9 cellular contexts compared by ENCODE assay signal in genomic region chr17:68085751-68086445, GRCh38. TPM values are rescaled to one million over a fixed set of nuclear protein-coding genes. Genes with fewer than 3 reads are reported as not detected.
DNase-seq lines count a peak whose midpoint lies in the region; ATAC-seq and TF ChIP-seq lines count a peak whose summit lies in the region.
"Had no signal": no experiment of that assay in that cellular context is flagged by ENCODE, and none has a peak within 500 bp of the region (broad histone marks: within the 10 kb centered on the region; RNA-seq: fewer than 3 reads in every experiment).

No MANE protein-coding gene starts in this region.

- H3K36me3 Mint-ChIP-seq in activated T-cell treated with anti-CD3 and anti-CD28 coated beads, Interleukin-2, amount 50 U/mL, for 4 hours (ENCODE audit: insufficient read depth): no peaks in the 10 kb centered on the region
- peaks cover 0 to 3% of the 10 kb centered on the region in 2 donors for H3K36me3 Mint-ChIP-seq in stimulated activated naive B cell treated with anti-CD40 and anti-IgM and Interleukin-4, amounts not matched to agents 10 μg/mL and 1 μg/mL and 100 μg/mL, for 72 hours

- peaks cover 41% of the 10 kb centered on the region for H3K4me1 Mint-ChIP-seq in activated T-cell treated with anti-CD3 and anti-CD28 coated beads, Interleukin-2, amount 50 U/mL, for 4 hours (ENCODE audit: low read depth)
- peaks cover 24 to 39% of the 10 kb centered on the region in 2 donors for H3K4me1 Mint-ChIP-seq in stimulated activated naive B cell treated with anti-CD40 and anti-IgM and Interleukin-4, amounts not matched to agents 10 μg/mL and 1 μg/mL and 100 μg/mL, for 72 hours

- H3K4me3 ChIP-seq in OCI-LY3 (ENCODE audit: low read length): no peak overlapping the region

- TF ChIP-seq CTCF in OCI-LY3 (IDR thresholded peaks at IDR 0.05; ENCODE audit: low read depth, low read length): no peak

- DNase-seq in activated T-cell treated with anti-CD3 and anti-CD28 coated beads, Interleukin-2, amount 50 U/mL, for 4 hours: no peak
- no peak for DNase-seq in activated T-cell treated with anti-CD3 and anti-CD28 coated beads, Interleukin-2, amount 50 U/mL, for 1 hour
- DNase-seq in stimulated activated naive B cell treated with anti-CD40 and anti-IgM and Interleukin-4, amounts not matched to agents 10 μg/mL and 1 μg/mL and 100 μg/mL, for 72 hours: no peak
- no peak for DNase-seq in GOT3 (lab: John Stamatoyannopoulos, UW)
- no peak for DNase-seq in HEK293T (ENCODE audit: extremely low spot score)
- DNase-seq: NCI-H774 had no signal

- no peaks in the 10 kb centered on the region for H3K27me3 ChIP-seq in OCI-LY3 (ENCODE audit: low read depth, low read length)

- peak overlapping the region; percentile 7 for H3K27ac Mint-ChIP-seq in stimulated activated naive B cell treated with anti-CD40 and anti-IgM and Interleukin-4, amounts not matched to agents 10 μg/mL and 1 μg/mL and 100 μg/mL, for 72 hours

- H3K4me1 ChIP-seq in OCI-LY3 (ENCODE audit: low read length): peaks cover 14% of the 10 kb centered on the region

- peak overlapping the region; percentile 77; the same call in 1 of the 2 replicates for H2AFZ ChIP-seq in OCI-LY3 (ENCODE audit: low read depth, low read length)

- H3K79me2 ChIP-seq in OCI-LY3 (ENCODE audit: low read length): no peaks in the 10 kb centered on the region

- peak; percentile 19 to 29 for ATAC-seq in activated T-cell treated with anti-CD3 and anti-CD28 coated beads, Interleukin-2, amount 50 U/mL, for 4 hours
- peak; percentile 14 for ATAC-seq in esophagus mucosa
- ATAC-seq in stimulated activated naive B cell treated with anti-CD40 and anti-IgM and Interleukin-4, amounts not matched to agents 10 μg/mL and 1 μg/mL and 100 μg/mL, for 72 hours (replicated peaks): peak; percentile 72
- ATAC-seq in HG03521 (IDR thresholded peaks at IDR 0.05; ENCODE audit: unreplicated experiment): no peak

- CTCF ChIA-PET in HEK293T (lab: Yijun Ruan, JAX): no interaction called here

- no peaks in the 10 kb centered on the region for H3K9me3 Mint-ChIP-seq in activated T-cell treated with anti-CD3 and anti-CD28 coated beads, Interleukin-2, amount 50 U/mL, for 4 hours
- peaks cover 0 to 9% of the 10 kb centered on the region in 2 donors for H3K9me3 Mint-ChIP-seq in stimulated activated naive B cell treated with anti-CD40 and anti-IgM and Interleukin-4, amounts not matched to agents 10 μg/mL and 1 μg/mL and 100 μg/mL, for 72 hours

- peak overlapping the region; percentile 74 for H3K4me3 Mint-ChIP-seq in activated T-cell treated with anti-CD3 and anti-CD28 coated beads, Interleukin-2, amount 50 U/mL, for 4 hours
- H3K4me3 Mint-ChIP-seq in stimulated activated naive B cell treated with anti-CD40 and anti-IgM and Interleukin-4, amounts not matched to agents 10 μg/mL and 1 μg/mL and 100 μg/mL, for 72 hours: peak overlapping the region; percentile 19 to 60

- H3K27ac ChIP-seq in OCI-LY3 (ENCODE audit: low read length): no peak overlapping the region

- H3K36me3 ChIP-seq in OCI-LY3 (replicated peaks; ENCODE audit: low read depth, low read length): no peaks in the 10 kb centered on the region

- POLR2A ChIA-PET in HEK293T (lab: Yijun Ruan, JAX): no interaction called here

- no peaks in the 10 kb centered on the region for H3K27me3 Mint-ChIP-seq in activated T-cell treated with anti-CD3 and anti-CD28 coated beads, Interleukin-2, amount 50 U/mL, for 4 hours (ENCODE audit: low read depth)
- no peaks in the 10 kb centered on the region for H3K27me3 Mint-ChIP-seq in stimulated activated naive B cell treated with anti-CD40 and anti-IgM and Interleukin-4, amounts not matched to agents 10 μg/mL and 1 μg/mL and 100 μg/mL, for 72 hours

- no peaks in the 10 kb centered on the region for H4K20me1 ChIP-seq in OCI-LY3 (ENCODE audit: insufficient read depth, low read length)

- peak overlapping the region; percentile 43; the same call in 1 of the 2 replicates for H3K4me2 ChIP-seq in OCI-LY3 (ENCODE audit: low read length)

- H3K9ac ChIP-seq in OCI-LY3 (ENCODE audit: low read length): no peak overlapping the region

- H3K9me3 ChIP-seq in OCI-LY3 (ENCODE audit: insufficient read depth, low read length): no peaks in the 10 kb centered on the region

TF ChIP-seq in HEK293T, 16 proteins besides CTCF, POLR2A, EP300 and RAD21:
- TF ChIP-seq BHLHE40 (IDR thresholded peaks at IDR 0.05; ENCODE audit: borderline replicate concordance) (no peak), SP1 (IDR thresholded peaks at IDR 0.05) (no peak), FOXM1 (IDR thresholded peaks at IDR 0.05; ENCODE audit: borderline replicate concordance) (no peak), L3MBTL2 (conservative IDR thresholded peaks at IDR 0.05) (no peak), ZNF384 (IDR thresholded peaks at IDR 0.05) (no peak), CTBP1 (IDR thresholded peaks at IDR 0.05; ENCODE audit: borderline replicate concordance) (no peak), HDGF (IDR thresholded peaks at IDR 0.05; ENCODE audit: borderline replicate concordance) (no peak), TARDBP (IDR thresholded peaks at IDR 0.05) (no peak), SUZ12 (IDR thresholded peaks at IDR 0.05) (no peak), LEF1 (IDR thresholded peaks at IDR 0.05; ENCODE audit: borderline replicate concordance) (no peak), PKNOX1 (IDR thresholded peaks at IDR 0.05) (no peak), ARNT (IDR thresholded peaks at IDR 0.05) (no peak), ELF4 (IDR thresholded peaks at IDR 0.05) (no peak)

RNA-seq across cellular contexts. Expression of gene KPNA2, which starts 50.4 kb away (rescaled TPM):
- 100 to 1,000 TPM; 139 to 140 (median 139) TPM for total RNA-seq in activated T-cell treated with anti-CD3 and anti-CD28 coated beads, Interleukin-2, amount 50 U/mL, for 4 hours
- 85.5 TPM for total RNA-seq in esophagus mucosa
